In genomic region chr6:41524634-41525011, GRCh38 we compare ENCODE assay signal across 28 cellular contexts.
"Had no signal": no experiment of that assay in that cellular context is flagged by ENCODE, and none has a peak within 500 bp of the region (broad histone marks: within the 10 kb centered on the region; RNA-seq: fewer than 3 reads in every experiment).

No MANE protein-coding gene starts in this region.

- H3K36me3 ChIP-seq: ascending aorta, brain microvascular endothelial cell, gastroesophageal sphincter, pancreas, suprapubic skin, tibial artery had no signal

- H3K36me3 Mint-ChIP-seq: activated naive CD8-positive, alpha-beta T cell treated with anti-CD3 and anti-CD28 coated beads, Interleukin-2, amount 10 ng/mL, durations not matched to agents 7 days and 5 days had no signal

- H3K27me3 ChIP-seq: ascending aorta, hepatocyte, pancreas had no signal

- H3K27ac ChIP-seq: ascending aorta, brain microvascular endothelial cell, coronary artery, dorsolateral prefrontal cortex, gastroesophageal sphincter, hepatocyte, pancreas, psoas muscle, suprapubic skin, tibial artery, VCaP had no signal

- ATAC-seq: gastroesophageal sphincter; left colon; pancreas; psoas muscle; stimulated activated naive B cell treated with anti-CD40 and anti-IgM and Interleukin-4, amounts not matched to agents 10 μg/mL and 1 μg/mL and 100 μg/mL, for 72 hours had no signal

- DNase-seq: activated CD4-positive, alpha-beta T cell treated with anti-CD3 and anti-CD28 coated beads for 4 hours; activated CD4-positive, alpha-beta T cell treated with anti-CD3 and anti-CD28 coated beads, Interleukin-2, amount 50 U/mL, for 4 hours; activated CD8-positive, alpha-beta memory T cell treated with anti-CD3 and anti-CD28 coated beads for 24 hours; activated effector memory CD4-positive, alpha-beta T cell treated with anti-CD3 and anti-CD28 coated beads, Interleukin-2, amount 50 U/mL, for 16 hours; activated naive CD4-positive, alpha-beta T cell treated with anti-CD3 and anti-CD28 coated beads for 36 hours; activated naive CD8-positive, alpha-beta T cell treated with anti-CD3 and anti-CD28 coated beads, Interleukin-2, amount 10 ng/mL, durations not matched to agents 7 days and 5 days; brain microvascular endothelial cell; dorsolateral prefrontal cortex; effector memory CD4-positive, alpha-beta T cell; left colon; mammary epithelial cell; pancreas; psoas muscle; stimulated activated CD4-positive, alpha-beta T cell treated with anti-CD3 and anti-CD28 coated beads, Interleukin-15, amount 100 ng/mL, for 24 hours; stimulated activated CD4-positive, alpha-beta T cell treated with anti-CD3 and anti-CD28 coated beads, Interleukin-2, amount 100 ng/mL, for 24 hours; stimulated activated naive B cell treated with anti-CD40 and anti-IgM and Interleukin-4, amounts not matched to agents 10 μg/mL and 1 μg/mL and 100 μg/mL, for 72 hours; T-helper 9 cell; tibial artery had no signal

- H3K4me1 ChIP-seq: psoas muscle had no signal

- FAIRE-seq: keratinocyte, pancreas, TTC549 had no signal

- H3K27ac Mint-ChIP-seq: activated naive CD4-positive, alpha-beta T cell treated with anti-CD3 and anti-CD28 coated beads for 36 hours; activated naive CD8-positive, alpha-beta T cell treated with anti-CD3 and anti-CD28 coated beads, Interleukin-2, amount 10 ng/mL, durations not matched to agents 7 days and 5 days; stimulated activated naive B cell treated with anti-CD40 and anti-IgM and Interleukin-4, amounts not matched to agents 10 μg/mL and 1 μg/mL and 100 μg/mL, for 72 hours; T-helper 1 cell treated with Interleukin-12 subunit alpha and Interleukin-12 subunit beta and Interleukin-4 antibody, amounts not matched to agents 30 μg/mL and 1 μg/mL, for 36 hours had no signal

- H3K9me3 ChIP-seq: ascending aorta, gastroesophageal sphincter, pancreas, psoas muscle, suprapubic skin, tibial artery had no signal

- H3K9me3 Mint-ChIP-seq: activated naive CD4-positive, alpha-beta T cell treated with anti-CD3 and anti-CD28 coated beads for 36 hours; activated naive CD8-positive, alpha-beta T cell treated with anti-CD3 and anti-CD28 coated beads, Interleukin-2, amount 10 ng/mL, durations not matched to agents 7 days and 5 days; nephron; stimulated activated naive B cell treated with anti-CD40 and anti-IgM and Interleukin-4, amounts not matched to agents 10 μg/mL and 1 μg/mL and 100 μg/mL, for 72 hours; T-helper 1 cell treated with Interleukin-12 subunit alpha and Interleukin-12 subunit beta and Interleukin-4 antibody, amounts not matched to agents 30 μg/mL and 1 μg/mL, for 36 hours had no signal

- H3K4me1 Mint-ChIP-seq: activated naive CD8-positive, alpha-beta T cell treated with anti-CD3 and anti-CD28 coated beads, Interleukin-2, amount 10 ng/mL, durations not matched to agents 7 days and 5 days had no signal

- H3K4me3 ChIP-seq: ascending aorta, coronary artery, dorsolateral prefrontal cortex, gastroesophageal sphincter, hepatocyte, pancreas, psoas muscle, suprapubic skin, tibial artery had no signal

- H3K4me3 Mint-ChIP-seq: activated naive CD4-positive, alpha-beta T cell treated with anti-CD3 and anti-CD28 coated beads for 36 hours; activated naive CD8-positive, alpha-beta T cell treated with anti-CD3 and anti-CD28 coated beads, Interleukin-2, amount 10 ng/mL, durations not matched to agents 7 days and 5 days; nephron; stimulated activated naive B cell treated with anti-CD40 and anti-IgM and Interleukin-4, amounts not matched to agents 10 μg/mL and 1 μg/mL and 100 μg/mL, for 72 hours; T-helper 1 cell treated with Interleukin-12 subunit alpha and Interleukin-12 subunit beta and Interleukin-4 antibody, amounts not matched to agents 30 μg/mL and 1 μg/mL, for 36 hours had no signal
